ENCODE assay signal across 28 cellular contexts in the genomic region with DNA sequence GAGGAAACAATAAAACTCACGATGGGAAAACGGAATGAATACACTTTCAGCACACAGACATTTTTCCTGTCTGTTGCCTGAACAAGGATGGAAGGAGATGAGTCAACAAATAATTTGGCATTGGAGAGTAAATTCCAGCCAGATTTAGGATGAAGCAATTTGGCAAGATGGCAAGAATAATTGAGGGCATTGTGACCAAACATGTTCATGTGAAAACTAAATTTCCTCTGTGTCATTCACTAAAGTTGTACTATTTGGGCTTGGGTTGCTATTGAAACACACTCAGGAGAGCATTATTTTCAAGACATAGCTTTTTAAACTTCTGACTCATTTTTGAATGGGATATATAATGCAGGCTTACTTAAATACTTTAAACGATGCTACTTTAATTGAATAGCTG.
DNase-seq lines count a peak whose midpoint lies in the region; TF ChIP-seq lines count a peak whose summit lies in the region.
"Had no signal": no experiment of that assay in that cellular context is flagged by ENCODE, and none has a peak within 500 bp of the region (broad histone marks: within the 10 kb centered on the region; RNA-seq: fewer than 3 reads in every experiment).

No MANE protein-coding gene starts in this region.

- peak overlapping the region; percentile 71 for H3K27ac Mint-ChIP-seq in MCF 10A (ENCODE audit: low read depth, unreplicated experiment)
- H3K27ac Mint-ChIP-seq: activated CD4-positive, alpha-beta memory T cell treated with anti-CD3 and anti-CD28 coated beads, Interleukin-2, amount 10 ng/mL, durations not matched to agents 7 days and 5 days; T-cell; type B pancreatic cell had no signal

- H3K27me3 ChIP-seq in breast epithelium (peaks cover 0 to 8% of the 10 kb centered on the region in 2 donors), fibroblast of lung (ENCODE audit: control insufficient read depth, insufficient read depth, low read length) (no peaks in the 10 kb centered on the region)
- H3K27me3 ChIP-seq: BE2C had no signal

- H3K4me3 ChIP-seq in breast epithelium (no peak overlapping the region), astrocyte of the cerebellum (ENCODE audit: low read depth, low read length) (no peak overlapping the region), fibroblast of lung (replicated peaks in 1 of 4; ENCODE audit: control extremely low read depth in 1 of 4, insufficient read depth in 1 of 4, low read depth in 3 of 4, low read length in 4 of 4) (no peak overlapping the region)
- H3K4me3 ChIP-seq: coronary artery, HAP-1, psoas muscle had no signal

- H3K9me3 Mint-ChIP-seq in MCF 10A (ENCODE audit: unreplicated experiment), result peaks cover 4% of the 10 kb centered on the region
- H3K9me3 Mint-ChIP-seq: activated CD4-positive, alpha-beta memory T cell treated with anti-CD3 and anti-CD28 coated beads, Interleukin-2, amount 10 ng/mL, durations not matched to agents 7 days and 5 days; type B pancreatic cell had no signal

- intact Hi-C loops in MCF 10A (cut with micrococcal nuclease) (loop anchor here (2.0 kb wide), 1 partner anchor 391 kb away; no protein-coding TSS in a partner anchor), breast epithelium (cut with DNase I; ENCODE audit: low total_unique reads) (no loop called here)

- no peaks in the 10 kb centered on the region for H3K36me3 ChIP-seq in breast epithelium
- H3K36me3 ChIP-seq in fibroblast of lung (ENCODE audit: control insufficient read depth, insufficient read depth, low read length), result no peaks in the 10 kb centered on the region
- H3K36me3 ChIP-seq: BE2C, HAP-1 had no signal

- H3K4me2 ChIP-seq in fibroblast of lung (ENCODE audit: extremely low read depth, insufficient read depth, low read length), result no peak overlapping the region

- peak overlapping the region; percentile 13 for H3K4me3 Mint-ChIP-seq in MCF 10A (ENCODE audit: unreplicated experiment)
- H3K4me3 Mint-ChIP-seq: activated CD4-positive, alpha-beta memory T cell treated with anti-CD3 and anti-CD28 coated beads, Interleukin-2, amount 10 ng/mL, durations not matched to agents 7 days and 5 days; brain; T-cell; type B pancreatic cell had no signal

- H2AFZ ChIP-seq in fibroblast of lung (ENCODE audit: low read length), result no peak overlapping the region

- peaks cover 6% of the 10 kb centered on the region for H3K4me1 Mint-ChIP-seq in MCF 10A (ENCODE audit: insufficient read depth, unreplicated experiment)
- H3K4me1 Mint-ChIP-seq: activated CD4-positive, alpha-beta memory T cell treated with anti-CD3 and anti-CD28 coated beads, Interleukin-2, amount 10 ng/mL, durations not matched to agents 7 days and 5 days; T-cell had no signal

- TF ChIP-seq CTCF in MCF 10A (IDR thresholded peaks at IDR 0.05; ENCODE audit: unreplicated experiment) (no peak), breast epithelium (IDR thresholded peaks at IDR 0.05) (no peak), astrocyte of the cerebellum (IDR thresholded peaks at IDR 0.05; ENCODE audit: low read depth, low read length, missing control alignments) (no peak), fibroblast of lung (conservative IDR thresholded peaks at IDR 0.05 in 1 of 2, IDR thresholded peaks at IDR 0.05 in 1 of 2; ENCODE audit: low read depth in 1 of 2, low read length in 2 of 2) (no peak)

- no peaks in the 10 kb centered on the region for H3K9me3 ChIP-seq in breast epithelium
- no peaks in the 10 kb centered on the region for H3K9me3 ChIP-seq in fibroblast of lung (ENCODE audit: control insufficient read depth, insufficient read depth, low read depth, low read length)
- H3K9me3 ChIP-seq: BE2C, HAP-1, psoas muscle had no signal

- in situ Hi-C loops in astrocyte of the cerebellum (cut with HindIII; ENCODE audit: low sequenced_read_pairs), result no loop called here

- H3K9ac ChIP-seq in fibroblast of lung (ENCODE audit: insufficient read depth, low read length), result no peak overlapping the region

- H3K4me1 ChIP-seq in breast epithelium (no peaks in the 10 kb centered on the region), fibroblast of lung (ENCODE audit: control insufficient read depth, extremely low read depth, insufficient read depth, low read length) (no peaks in the 10 kb centered on the region)
- H3K4me1 ChIP-seq: BE2C, HAP-1, psoas muscle had no signal

- POLR2A ChIA-PET in MCF 10A (lab: Yijun Ruan, JAX), result interaction anchor here (1.2 kb wide), 1 partner anchor 14 kb away, joined by 3 read pairs; no protein-coding TSS in a partner anchor

- H3K27me3 Mint-ChIP-seq in MCF 10A (ENCODE audit: insufficient read depth, unreplicated experiment), result peaks cover 22% of the 10 kb centered on the region
- H3K27me3 Mint-ChIP-seq: activated CD4-positive, alpha-beta memory T cell treated with anti-CD3 and anti-CD28 coated beads, Interleukin-2, amount 10 ng/mL, durations not matched to agents 7 days and 5 days; brain; T-cell; type B pancreatic cell had no signal

- no peak for TF ChIP-seq POLR2A in breast epithelium (IDR thresholded peaks at IDR 0.05)

- CTCF ChIA-PET in MCF 10A (lab: Yijun Ruan, JAX), result interaction anchor here (0.6 kb wide), 1 partner anchor 12 kb away, joined by 3 read pairs; no protein-coding TSS in a partner anchor

- H3K79me2 ChIP-seq in fibroblast of lung (ENCODE audit: control insufficient read depth, insufficient read depth, low read length), result no peaks in the 10 kb centered on the region

- DNase-seq in MCF 10A (ENCODE audit: unreplicated experiment) (peak; percentile 87), breast epithelium (ENCODE audit: low spot score in 2 of 2) (no peak), astrocyte of the cerebellum (ENCODE audit: low read depth) (peak; percentile 35), fibroblast of lung (ENCODE audit: low read depth in 2 of 2) (peak; percentile 7 to 35), SIG-M5 (lab: John Stamatoyannopoulos, UW) (no peak), NCI-H1694 treated with DMSO at 0.1 percent for 48 hours (lab: John Stamatoyannopoulos, UW) (no peak)
- DNase-seq in activated CD4-positive, alpha-beta T cell treated with anti-CD3 and anti-CD28 coated beads, Interleukin-2, amount 50 U/mL, for 48 hours, result no peak
- no peak for DNase-seq in activated CD4-positive, CD25-positive, alpha-beta regulatory T cell treated with anti-CD3 and anti-CD28 coated beads, Interleukin-2, amount 50 U/mL, for 72 hours
- DNase-seq: 8988T; activated CD4-positive, alpha-beta memory T cell treated with anti-CD3 and anti-CD28 coated beads, Interleukin-2, amount 10 ng/mL, durations not matched to agents 7 days and 5 days; activated CD4-positive, CD25-positive, alpha-beta regulatory T cell; activated effector memory CD4-positive, alpha-beta T cell treated with anti-CD3 and anti-CD28 coated beads, Interleukin-2, amount 50 U/mL, for 16 hours; BE2C; left colon; mesenchymal stem cell; NCI-H1105; NCI-H2029 treated with DMSO at 0.1 percent for 48 hours; NCI-H345; OCI-M1; psoas muscle; SHP77; stimulated activated CD4-positive, alpha-beta T cell treated with anti-CD3 and anti-CD28 coated beads, Interleukin-1b, Interleukin-23, amount 100 ng/mL, for 48 hours; T-cell had no signal

- no TSS peak for BruUV-seq in MCF 10A (replicated peaks; lab: Mats Ljungman, UMichigan)

- no peaks in the 10 kb centered on the region for H3K36me3 Mint-ChIP-seq in MCF 10A (ENCODE audit: insufficient read depth, unreplicated experiment)
- H3K36me3 Mint-ChIP-seq: T-cell had no signal

- H3K27ac ChIP-seq in breast epithelium (no peak overlapping the region), fibroblast of lung (ENCODE audit: insufficient read depth, low read length) (no peak overlapping the region)
- H3K27ac ChIP-seq: coronary artery, HL-60, psoas muscle had no signal

- no peaks in the 10 kb centered on the region for H4K20me1 ChIP-seq in fibroblast of lung (ENCODE audit: control insufficient read depth, extremely low read depth, insufficient read depth, low read length)

Comparison
In these comparisons a context has a peak if more than half of its experiments do, and no peak if none do; other contexts are left out.
1. DNase-seq: peak in MCF 10A (single experiment), astrocyte of the cerebellum (single experiment) and fibroblast of lung (2 of 2); none in breast epithelium (0 of 2), SIG-M5 (single experiment), NCI-H1694 treated with DMSO at 0.1 percent for 48 hours (single experiment), activated CD4-positive, alpha-beta T cell treated with anti-CD3 and anti-CD28 coated beads, Interleukin-2, amount 50 U/mL, for 48 hours (0 of 2) and activated CD4-positive, CD25-positive, alpha-beta regulatory T cell treated with anti-CD3 and anti-CD28 coated beads, Interleukin-2, amount 50 U/mL, for 72 hours (single experiment).